20 cellular contexts compared by ENCODE assay signal in the genomic region with DNA sequence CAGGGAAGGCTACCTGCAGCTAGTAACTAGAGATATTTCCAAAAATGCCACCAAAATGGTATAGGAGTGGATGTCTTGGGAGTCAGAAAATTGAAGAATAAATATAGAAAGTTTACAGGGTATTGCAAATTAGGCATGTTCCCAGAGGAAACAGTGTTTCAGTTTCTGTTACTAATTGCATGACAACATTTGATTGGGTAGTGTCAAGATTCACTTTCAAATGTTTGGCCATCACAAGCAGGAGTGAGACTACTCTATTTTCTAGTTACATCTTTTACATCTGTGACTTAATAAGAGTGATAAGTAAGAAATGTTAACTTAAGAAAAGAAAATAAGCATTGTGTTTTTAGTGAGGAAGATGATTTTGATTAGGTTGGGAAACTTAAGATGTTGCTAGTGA. TPM values are rescaled to one million over a fixed set of nuclear protein-coding genes. Genes with fewer than 3 reads are reported as not detected.
DNase-seq lines count a peak whose midpoint lies in the region; ATAC-seq lines count a peak whose summit lies in the region.
"Had no signal": no experiment of that assay in that cellular context is flagged by ENCODE, and none has a peak within 500 bp of the region (broad histone marks: within the 10 kb centered on the region; RNA-seq: fewer than 3 reads in every experiment).

No MANE protein-coding gene starts in this region.

- peak; percentile 28 for ATAC-seq in GM18508 (IDR thresholded peaks at IDR 0.05; ENCODE audit: insufficient read depth, unreplicated experiment)
- ATAC-seq in GM21423 (IDR thresholded peaks at IDR 0.05; ENCODE audit: unreplicated experiment) = peak; percentile 47
- ATAC-seq in HG02973 (IDR thresholded peaks at IDR 0.05; ENCODE audit: unreplicated experiment) = peak; percentile 40
- peak; percentile 48 for ATAC-seq in HG03432 (IDR thresholded peaks at IDR 0.05; ENCODE audit: unreplicated experiment)

- DNase-seq in mucosa of gallbladder (ENCODE audit: low spot score) = no peak
- no peak for DNase-seq in ureter (ENCODE audit: low spot score)
- no peak for DNase-seq in NCI-H1417 (lab: John Stamatoyannopoulos, UW)
- DNase-seq in iPS-NIHi11 (ENCODE audit: low spot score) = no peak
- DNase-seq: AML-193, GDM1, H9, Kasumi-1, NCI-H1417 treated with DMSO at 0.1 percent for 48 hours, NCI-H187, NCI-H69, SHP77 treated with DMSO at 0.1 percent for 48 hours, SK-N-SH, T-helper 2 cell had no signal

RNA-seq across cellular contexts. Expression of a gene that starts 30.2 kb away (rescaled TPM):
- not detected for total RNA-seq in mucosa of gallbladder
- total RNA-seq in ureter = not detected
- total RNA-seq: A172, H9, MCF 10A had no signal
